In the genomic region with DNA sequence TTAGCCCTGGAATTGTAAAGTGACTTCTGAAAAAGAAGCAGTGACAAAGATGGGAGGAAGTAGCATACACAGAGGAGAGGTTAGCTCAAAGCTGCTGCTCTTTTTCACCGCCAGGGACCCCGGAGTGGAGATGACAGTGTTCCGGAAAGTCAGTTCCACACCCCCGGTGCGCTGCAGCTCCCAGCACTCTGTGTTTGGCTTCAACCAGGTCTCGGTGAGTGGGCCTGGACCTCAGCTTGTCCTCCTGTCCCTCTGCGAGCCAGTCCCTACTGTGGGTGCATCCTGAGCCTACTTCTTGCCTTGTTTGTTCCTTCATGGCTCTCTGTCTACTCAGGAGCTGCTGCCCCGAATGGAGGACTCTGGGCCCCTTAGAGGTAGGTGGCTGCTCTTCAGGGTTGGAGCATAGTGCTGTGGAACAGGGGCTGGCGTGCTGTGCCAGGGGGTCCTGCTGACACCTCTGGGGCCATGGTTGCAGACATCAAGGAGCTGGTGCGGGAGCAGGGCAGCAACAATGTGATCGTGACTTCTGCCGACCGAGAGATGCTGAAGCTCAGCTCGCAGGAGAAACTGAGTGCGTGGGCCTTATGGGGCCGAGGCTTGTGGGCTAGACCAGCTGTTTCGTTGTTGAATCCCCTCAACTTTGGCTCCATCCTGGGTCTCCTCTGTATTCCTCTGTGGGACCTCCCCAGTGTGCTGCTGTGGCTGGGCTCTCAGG, we compare ENCODE assay signal across 10 cellular contexts. TPM values are rescaled to one million over a fixed set of nuclear protein-coding genes. Genes with fewer than 3 reads are reported as not detected.
DNase-seq lines count a peak whose midpoint lies in the region; ATAC-seq and TF ChIP-seq lines count a peak whose summit lies in the region.
"Had no signal": no experiment of that assay in that cellular context is flagged by ENCODE, and none has a peak within 500 bp of the region (broad histone marks: within the 10 kb centered on the region; RNA-seq: fewer than 3 reads in every experiment).

No MANE protein-coding gene starts in this region.

- peak overlapping the region; percentile 91 for H3K27ac Mint-ChIP-seq in activated CD4-positive, alpha-beta T cell treated with anti-CD3 and anti-CD28 coated beads, Interleukin-2, amount 10 ng/mL, durations not matched to agents 7 days and 5 days

- H3K27me3 Mint-ChIP-seq in activated CD4-positive, alpha-beta T cell treated with anti-CD3 and anti-CD28 coated beads, Interleukin-2, amount 10 ng/mL, durations not matched to agents 7 days and 5 days: no peaks in the 10 kb centered on the region

- H3K4me3 ChIP-seq in SK-N-MC (peak overlapping the region; percentile 91), epithelial cell of proximal tubule (ENCODE audit: low read depth, low read length) (peak overlapping the region; percentile 91), skeletal muscle tissue (ENCODE audit: low read length in 3 of 3) (peak overlapping the region; percentile 68 to 80 (median 79))

- H3K36me3 ChIP-seq in SK-N-MC (ENCODE audit: insufficient read depth, low read length): peaks cover 21% of the 10 kb centered on the region; the same call in 1 of the 2 replicates
- H3K36me3 ChIP-seq in skeletal muscle tissue (ENCODE audit: control insufficient read depth in 3 of 3, insufficient read depth in 3 of 3, low read length in 3 of 3): peaks cover 36 to 45% (median 43%) of the 10 kb centered on the region in 3 donors

- H3K4me3 Mint-ChIP-seq in activated CD4-positive, alpha-beta T cell treated with anti-CD3 and anti-CD28 coated beads, Interleukin-2, amount 10 ng/mL, durations not matched to agents 7 days and 5 days: peak overlapping the region; percentile 93

- no peak for DNase-seq in activated CD4-positive, alpha-beta T cell treated with anti-CD3 and anti-CD28 coated beads, Interleukin-2, amount 10 ng/mL, durations not matched to agents 7 days and 5 days
- DNase-seq in activated CD4-positive, alpha-beta T cell treated with anti-CD3 and anti-CD28 coated beads for 48 hours: no peak
- DNase-seq in SK-N-MC (ENCODE audit: low read depth, low spot score) (no peak), epithelial cell of proximal tubule (ENCODE audit: low read depth) (no peak), NCI-H526 (lab: John Stamatoyannopoulos, UW) (no peak), DMS53 treated with DMSO at 0.1 percent for 48 hours (lab: John Stamatoyannopoulos, UW; ENCODE audit: unreplicated experiment) (no peak)
- DNase-seq: AML-193, NCI-H2081 treated with DMSO at 0.1 percent for 48 hours had no signal

- TF ChIP-seq CTCF in epithelial cell of proximal tubule (conservative IDR thresholded peaks at IDR 0.05; ENCODE audit: low read depth, low read length): no peak

- H3K9ac ChIP-seq in SK-N-MC (ENCODE audit: insufficient read length): peak overlapping the region; percentile 89
- H3K9ac ChIP-seq in skeletal muscle tissue (ENCODE audit: low read depth in 1 of 3, low read length in 3 of 3): peak overlapping the region in 2 of 3 donors; percentile 80 to 87

- H3K4me1 ChIP-seq in skeletal muscle tissue (ENCODE audit: control insufficient read depth in 3 of 3, insufficient read depth in 3 of 3, low read length in 3 of 3): peaks cover 26 to 31% (median 30%) of the 10 kb centered on the region in 3 donors

- CTCF ChIA-PET in activated CD4-positive, alpha-beta T cell treated with anti-CD3 and anti-CD28 coated beads, Interleukin-2, amount 10 ng/mL, durations not matched to agents 7 days and 5 days (lab: Charles Lee): interaction anchor here (1.1 to 3.8 kb wide), 5 partner anchors 8 to 202 kb away, joined by 3 to 24 read pairs (median 7); a partner anchor contains a TSS

- H3K9me3 ChIP-seq in SK-N-MC (ENCODE audit: low read depth, low read length) (no peaks in the 10 kb centered on the region), skeletal muscle tissue (ENCODE audit: control insufficient read depth in 3 of 3, low read length in 3 of 3) (no peaks in the 10 kb centered on the region)

- POLR2A ChIA-PET in activated CD4-positive, alpha-beta T cell treated with anti-CD3 and anti-CD28 coated beads, Interleukin-2, amount 10 ng/mL, durations not matched to agents 7 days and 5 days (lab: Charles Lee): no interaction called here

- H3K36me3 Mint-ChIP-seq in activated CD4-positive, alpha-beta T cell treated with anti-CD3 and anti-CD28 coated beads, Interleukin-2, amount 10 ng/mL, durations not matched to agents 7 days and 5 days (ENCODE audit: low read depth): peaks cover 32% of the 10 kb centered on the region

- H3K27ac ChIP-seq in SK-N-MC: no peak overlapping the region
- no peak overlapping the region for H3K27ac ChIP-seq in skeletal muscle tissue (ENCODE audit: low read depth, low read length)

- H3K27me3 ChIP-seq in skeletal muscle tissue (ENCODE audit: control insufficient read depth in 3 of 3, insufficient read depth in 3 of 3, low read length in 3 of 3): no peaks in the 10 kb centered on the region

- no peak for ATAC-seq in GM21515 (IDR thresholded peaks at IDR 0.05; ENCODE audit: unreplicated experiment)

- peaks cover 32% of the 10 kb centered on the region for H3K4me1 Mint-ChIP-seq in activated CD4-positive, alpha-beta T cell treated with anti-CD3 and anti-CD28 coated beads, Interleukin-2, amount 10 ng/mL, durations not matched to agents 7 days and 5 days

- H3K9me3 Mint-ChIP-seq in activated CD4-positive, alpha-beta T cell treated with anti-CD3 and anti-CD28 coated beads, Interleukin-2, amount 10 ng/mL, durations not matched to agents 7 days and 5 days: no peaks in the 10 kb centered on the region

RNA-seq across cellular contexts. Expression of a gene that starts 1.7 kb away (rescaled TPM):
- 10 to 100 TPM; 47.7 to 50.2 TPM for total RNA-seq in activated CD4-positive, alpha-beta T cell treated with anti-CD3 and anti-CD28 coated beads, Interleukin-2, amount 10 ng/mL, durations not matched to agents 7 days and 5 days
- total RNA-seq in epithelial cell of proximal tubule (35.9 and 41.6 TPM in 2 replicates), skeletal muscle tissue (4.7 TPM)

RNA-seq across cellular contexts. Expression of a gene that starts 3.3 kb away (rescaled TPM):
- 10 to 100 TPM; 61.0 to 67.1 TPM for total RNA-seq in activated CD4-positive, alpha-beta T cell treated with anti-CD3 and anti-CD28 coated beads, Interleukin-2, amount 10 ng/mL, durations not matched to agents 7 days and 5 days
- total RNA-seq in epithelial cell of proximal tubule: 55.0 and 55.3 TPM in 2 replicates
- 23.0 TPM for total RNA-seq in skeletal muscle tissue

RNA-seq across cellular contexts. Expression of a gene that starts 20.6 kb away (rescaled TPM):
- 100 to 1,000 TPM; 229 to 235 TPM for total RNA-seq in activated CD4-positive, alpha-beta T cell treated with anti-CD3 and anti-CD28 coated beads, Interleukin-2, amount 10 ng/mL, durations not matched to agents 7 days and 5 days
- 45.5 and 66.5 TPM in 2 replicates for total RNA-seq in epithelial cell of proximal tubule
- total RNA-seq in skeletal muscle tissue: 15.7 TPM

RNA-seq across cellular contexts. Expression of a gene that starts 21.7 kb away (rescaled TPM):
- total RNA-seq in activated CD4-positive, alpha-beta T cell treated with anti-CD3 and anti-CD28 coated beads, Interleukin-2, amount 10 ng/mL, durations not matched to agents 7 days and 5 days: 1 to 10 TPM in 1 of 2 experiments, under 1 TPM in 1; 1.00 to 3.3 TPM
- total RNA-seq in epithelial cell of proximal tubule (0.17 TPM in 1 of 2 replicates, not detected in the other), skeletal muscle tissue (not detected)

RNA-seq across cellular contexts. Expression of a gene that starts 41.4 kb away (rescaled TPM):
- 10 to 100 TPM; 69.2 to 96.7 TPM for total RNA-seq in activated CD4-positive, alpha-beta T cell treated with anti-CD3 and anti-CD28 coated beads, Interleukin-2, amount 10 ng/mL, durations not matched to agents 7 days and 5 days
- 26.1 and 26.3 TPM in 2 replicates for total RNA-seq in epithelial cell of proximal tubule
- total RNA-seq in skeletal muscle tissue: 157 TPM
